Comparison of ENCODE assay signal across 1 cellular context in genomic region chr5:109775130-109775529, GRCh38.
TF ChIP-seq lines count a peak whose summit lies in the region.

No MANE protein-coding gene starts in this region.

TF ChIP-seq in K562, 482 proteins besides CTCF, POLR2A, EP300 and RAD21:
- TF ChIP-seq ELK3 (CRISPR knock-in tag; IDR thresholded peaks at IDR 0.05) (no peak), STAG1 (CRISPR knock-in tag; IDR thresholded peaks at IDR 0.05; ENCODE audit: borderline replicate concordance) (no peak), SAP30 (IDR thresholded peaks at IDR 0.05; ENCODE audit: borderline replicate concordance, insufficient read depth, low read depth, low read length, poor library complexity, severe bottlenecking) (no peak), HES1 (IDR thresholded peaks at IDR 0.05; ENCODE audit: low read depth) (no peak), ZKSCAN1 (IDR thresholded peaks at IDR 0.05; ENCODE audit: low read depth, low read length) (no peak), PKNOX1 (IDR thresholded peaks at IDR 0.05) (peak; percentile 62; the same call in 1 of the 2 replicates), ZNF445 (CRISPR knock-in tag; IDR thresholded peaks at IDR 0.05; ENCODE audit: low read depth) (no peak), PHF20 (IDR thresholded peaks at IDR 0.05; ENCODE audit: partially characterized antibody) (no peak), MEIS2 (IDR thresholded peaks at IDR 0.05; ENCODE audit: partially characterized antibody) (peak; percentile 43), HNRNPH1 (optimal IDR thresholded peaks at IDR 0.05; ENCODE audit: low read depth, low read length) (no peak), ZNF695 (CRISPR knock-in tag; IDR thresholded peaks at IDR 0.05) (no peak), CBFA2T2 (conservative IDR thresholded peaks at IDR 0.05) (no peak), TAF1 (IDR thresholded peaks at IDR 0.05; ENCODE audit: control insufficient read depth, extremely low read depth, insufficient read depth, low read length, severe bottlenecking) (no peak), SIN3B (IDR thresholded peaks at IDR 0.05; ENCODE audit: low read depth) (no peak), ELF1 (tag; IDR thresholded peaks at IDR 0.05) (no peak)
- TF ChIP-seq, protein P1, sequence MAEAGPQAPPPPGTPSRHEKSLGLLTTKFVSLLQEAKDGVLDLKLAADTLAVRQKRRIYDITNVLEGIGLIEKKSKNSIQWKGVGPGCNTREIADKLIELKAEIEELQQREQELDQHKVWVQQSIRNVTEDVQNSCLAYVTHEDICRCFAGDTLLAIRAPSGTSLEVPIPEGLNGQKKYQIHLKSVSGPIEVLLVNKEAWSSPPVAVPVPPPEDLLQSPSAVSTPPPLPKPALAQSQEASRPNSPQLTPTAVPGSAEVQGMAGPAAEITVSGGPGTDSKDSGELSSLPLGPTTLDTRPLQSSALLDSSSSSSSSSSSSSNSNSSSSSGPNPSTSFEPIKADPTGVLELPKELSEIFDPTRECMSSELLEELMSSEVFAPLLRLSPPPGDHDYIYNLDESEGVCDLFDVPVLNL (CRISPR knock-in tag; IDR thresholded peaks at IDR 0.05; ENCODE audit: low read depth), result no peak
- TF ChIP-seq, protein P2, sequence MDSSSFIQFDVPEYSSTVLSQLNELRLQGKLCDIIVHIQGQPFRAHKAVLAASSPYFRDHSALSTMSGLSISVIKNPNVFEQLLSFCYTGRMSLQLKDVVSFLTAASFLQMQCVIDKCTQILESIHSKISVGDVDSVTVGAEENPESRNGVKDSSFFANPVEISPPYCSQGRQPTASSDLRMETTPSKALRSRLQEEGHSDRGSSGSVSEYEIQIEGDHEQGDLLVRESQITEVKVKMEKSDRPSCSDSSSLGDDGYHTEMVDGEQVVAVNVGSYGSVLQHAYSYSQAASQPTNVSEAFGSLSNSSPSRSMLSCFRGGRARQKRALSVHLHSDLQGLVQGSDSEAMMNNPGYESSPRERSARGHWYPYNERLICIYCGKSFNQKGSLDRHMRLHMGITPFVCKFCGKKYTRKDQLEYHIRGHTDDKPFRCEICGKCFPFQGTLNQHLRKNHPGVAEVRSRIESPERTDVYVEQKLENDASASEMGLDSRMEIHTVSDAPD (CRISPR knock-in tag; IDR thresholded peaks at IDR 0.05), result no peak
- TF ChIP-seq, protein P3, sequence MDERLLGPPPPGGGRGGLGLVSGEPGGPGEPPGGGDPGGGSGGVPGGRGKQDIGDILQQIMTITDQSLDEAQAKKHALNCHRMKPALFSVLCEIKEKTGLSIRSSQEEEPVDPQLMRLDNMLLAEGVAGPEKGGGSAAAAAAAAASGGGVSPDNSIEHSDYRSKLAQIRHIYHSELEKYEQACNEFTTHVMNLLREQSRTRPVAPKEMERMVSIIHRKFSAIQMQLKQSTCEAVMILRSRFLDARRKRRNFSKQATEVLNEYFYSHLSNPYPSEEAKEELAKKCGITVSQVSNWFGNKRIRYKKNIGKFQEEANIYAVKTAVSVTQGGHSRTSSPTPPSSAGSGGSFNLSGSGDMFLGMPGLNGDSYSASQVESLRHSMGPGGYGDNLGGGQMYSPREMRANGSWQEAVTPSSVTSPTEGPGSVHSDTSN (CRISPR knock-in tag; IDR thresholded peaks at IDR 0.05; ENCODE audit: low read depth), result no peak
- TF ChIP-seq, protein P3 (tag; conservative IDR thresholded peaks at IDR 0.05; ENCODE audit: low read depth), result peak; percentile 60
